Comparison of ENCODE assay signal across 24 cellular contexts in genomic region chr14:87229131-87229530, GRCh38.
"Had no signal": no experiment of that assay in that cellular context is flagged by ENCODE, and none has a peak within 500 bp of the region (broad histone marks: within the 10 kb centered on the region; RNA-seq: fewer than 3 reads in every experiment).

No MANE protein-coding gene starts in this region.

- ATAC-seq: effector memory CD8-positive, alpha-beta T cell; esophagus mucosa; foreskin keratinocyte; gastrocnemius medialis; gastroesophageal sphincter; heart left ventricle; heart right ventricle had no signal

- H3K4me1 ChIP-seq: colonic mucosa, esophagus muscularis mucosa, esophagus squamous epithelium, gastrocnemius medialis, gastroesophageal sphincter, heart left ventricle, heart right ventricle had no signal

- H3K9me3 ChIP-seq: colonic mucosa, esophagus muscularis mucosa, gastrocnemius medialis, gastroesophageal sphincter had no signal

- H3K36me3 ChIP-seq: colonic mucosa, esophagus muscularis mucosa, esophagus squamous epithelium, gastrocnemius medialis, gastroesophageal sphincter, heart left ventricle, heart right ventricle had no signal

- H3K27ac ChIP-seq: colonic mucosa, coronary artery, dorsolateral prefrontal cortex, epithelial cell of prostate, esophagus muscularis mucosa, esophagus squamous epithelium, foreskin keratinocyte, gastrocnemius medialis, gastroesophageal sphincter, heart left ventricle, heart right ventricle had no signal

- H3K4me3 ChIP-seq: colonic mucosa, coronary artery, dorsolateral prefrontal cortex, esophagus muscularis mucosa, esophagus squamous epithelium, gastrocnemius medialis, gastroesophageal sphincter, heart left ventricle, heart right ventricle had no signal

- DNase-seq: colonic mucosa; cortex of kidney; dermis blood vessel endothelial cell; dorsolateral prefrontal cortex; effector CD4-positive, alpha-beta T cell; effector CD8-positive, alpha-beta T cell; effector memory CD4-positive, alpha-beta T cell; effector memory CD8-positive, alpha-beta T cell; endodermal cell; erythroblast; esophagus squamous epithelium; foreskin fibroblast; foreskin keratinocyte; foreskin melanocyte; gastrocnemius medialis; glutamatergic neuron; head of caudate nucleus; heart left ventricle; heart right ventricle had no signal

- H3K27me3 ChIP-seq: colonic mucosa, dorsolateral prefrontal cortex, esophagus muscularis mucosa, esophagus squamous epithelium, foreskin keratinocyte, gastrocnemius medialis, gastroesophageal sphincter, heart left ventricle, heart right ventricle had no signal
